Comparison of ENCODE assay signal across 1 cellular context in genomic region chr7:3300221-3300650, GRCh38.
A peak's percentile ranks its signal among the peaks of the same experiment; 100 is the strongest.
TF ChIP-seq lines count a peak whose summit lies in the region.

No MANE protein-coding gene starts in this region.

TF ChIP-seq in HEK293, 187 proteins besides CTCF, POLR2A, EP300 and RAD21 (continued from another document):
- TF ChIP-seq PRDM6 (tag by site-specific recombination; IDR thresholded peaks at IDR 0.05) (no peak), ZNF155 (tag by site-specific recombination; IDR thresholded peaks at IDR 0.05) (no peak), KLF1 (tag by site-specific recombination; IDR thresholded peaks at IDR 0.05) (peak; percentile 82), ZNF707 (tag by site-specific recombination; IDR thresholded peaks at IDR 0.05) (no peak), GLIS2 (tag by site-specific recombination; IDR thresholded peaks at IDR 0.05) (peak; percentile 68), ZNF404 (tag by site-specific recombination; IDR thresholded peaks at IDR 0.05) (no peak), ZBTB10 (tag by site-specific recombination; IDR thresholded peaks at IDR 0.05) (no peak), ZNF221 (tag by site-specific recombination; IDR thresholded peaks at IDR 0.05; ENCODE audit: borderline replicate concordance) (no peak), MYNN (tag by site-specific recombination; IDR thresholded peaks at IDR 0.05; ENCODE audit: borderline replicate concordance) (no peak), KLF16 (tag by site-specific recombination; IDR thresholded peaks at IDR 0.05) (0 out of 2 replicates have a peak, but pooled peaks have one; percentile 9), ZNF48 (tag by site-specific recombination; IDR thresholded peaks at IDR 0.05) (no peak)
- TF ChIP-seq, protein P1, sequence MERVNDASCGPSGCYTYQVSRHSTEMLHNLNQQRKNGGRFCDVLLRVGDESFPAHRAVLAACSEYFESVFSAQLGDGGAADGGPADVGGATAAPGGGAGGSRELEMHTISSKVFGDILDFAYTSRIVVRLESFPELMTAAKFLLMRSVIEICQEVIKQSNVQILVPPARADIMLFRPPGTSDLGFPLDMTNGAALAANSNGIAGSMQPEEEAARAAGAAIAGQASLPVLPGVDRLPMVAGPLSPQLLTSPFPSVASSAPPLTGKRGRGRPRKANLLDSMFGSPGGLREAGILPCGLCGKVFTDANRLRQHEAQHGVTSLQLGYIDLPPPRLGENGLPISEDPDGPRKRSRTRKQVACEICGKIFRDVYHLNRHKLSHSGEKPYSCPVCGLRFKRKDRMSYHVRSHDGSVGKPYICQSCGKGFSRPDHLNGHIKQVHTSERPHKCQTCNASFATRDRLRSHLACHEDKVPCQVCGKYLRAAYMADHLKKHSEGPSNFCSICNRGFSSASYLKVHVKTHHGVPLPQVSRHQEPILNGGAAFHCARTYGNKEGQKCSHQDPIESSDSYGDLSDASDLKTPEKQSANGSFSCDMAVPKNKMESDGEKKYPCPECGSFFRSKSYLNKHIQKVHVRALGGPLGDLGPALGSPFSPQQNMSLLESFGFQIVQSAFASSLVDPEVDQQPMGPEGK (tag by site-specific recombination; IDR thresholded peaks at IDR 0.05): no peak
